In the genomic region with DNA sequence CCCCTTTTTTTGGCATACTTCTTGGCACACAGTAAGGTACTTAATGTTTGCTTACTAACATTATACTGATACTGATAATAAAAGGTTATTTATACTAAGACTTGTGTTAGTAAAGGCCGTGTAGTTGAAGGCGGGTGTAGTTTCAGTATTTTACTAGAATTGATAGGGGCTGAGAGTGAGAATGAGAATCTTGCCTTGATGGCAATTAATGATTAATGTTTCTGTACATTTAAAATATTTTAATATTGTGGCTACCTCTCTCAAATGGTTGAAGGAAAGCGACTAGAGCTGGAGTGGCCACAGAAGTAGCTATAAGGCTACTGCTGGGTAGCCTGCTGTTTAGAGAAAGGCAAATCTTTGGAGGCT, we compare ENCODE assay signal across 11 cellular contexts. TPM values are rescaled to one million over a fixed set of nuclear protein-coding genes. Genes with fewer than 3 reads are reported as not detected.
DNase-seq lines count a peak whose midpoint lies in the region; ATAC-seq and TF ChIP-seq lines count a peak whose summit lies in the region.
"Had no signal": no experiment of that assay in that cellular context is flagged by ENCODE, and none has a peak within 500 bp of the region (broad histone marks: within the 10 kb centered on the region; RNA-seq: fewer than 3 reads in every experiment).

No MANE protein-coding gene starts in this region.

- no peak for TF ChIP-seq CTCF in SK-N-SH (IDR thresholded peaks at IDR 0.05)
- TF ChIP-seq CTCF in omental fat pad (IDR thresholded peaks at IDR 0.05): no peak

- no peaks in the 10 kb centered on the region for H3K9me3 ChIP-seq in SK-N-SH

- no peaks in the 10 kb centered on the region for H4K20me1 ChIP-seq in SK-N-SH (ENCODE audit: insufficient read depth)

- CTCF ChIA-PET in SK-N-SH (lab: Yijun Ruan, JAX): interaction anchor here (0.6 kb wide), 1 partner anchor 9 kb away, joined by 3 read pairs; no protein-coding TSS in a partner anchor

- peak overlapping the region in 1 of 2 experiments; percentile 86; a peak in 1 of 4 replicates for H3K27ac ChIP-seq in SK-N-SH (ENCODE audit: low read depth in 2 of 2, low read length in 1 of 2)
- H3K27ac ChIP-seq: 22Rv1 had no signal

- no peaks in the 10 kb centered on the region for H3K9me2 ChIP-seq in SK-N-SH

- H3K27me3 Mint-ChIP-seq in activated naive CD8-positive, alpha-beta T cell treated with anti-CD3 and anti-CD28 coated beads for 36 hours: no peaks in the 10 kb centered on the region

- peaks cover 68% of the 10 kb centered on the region for H3K4me1 Mint-ChIP-seq in activated naive CD8-positive, alpha-beta T cell treated with anti-CD3 and anti-CD28 coated beads for 36 hours

- H3K79me2 ChIP-seq in SK-N-SH (ENCODE audit: insufficient read depth): peaks cover 76% of the 10 kb centered on the region

- no peaks in the 10 kb centered on the region for H3K27me3 ChIP-seq in SK-N-SH (ENCODE audit: insufficient read depth)

- peak overlapping the region; percentile 1 for H3K4me3 Mint-ChIP-seq in activated naive CD8-positive, alpha-beta T cell treated with anti-CD3 and anti-CD28 coated beads for 36 hours

- H3F3A ChIP-seq in SK-N-SH (replicated peaks; ENCODE audit: insufficient read depth): peaks cover 20% of the 10 kb centered on the region

- no peak overlapping the region for H2AFZ ChIP-seq in SK-N-SH (ENCODE audit: low read depth)

- ATAC-seq in SK-N-SH treated with all-trans-retinoic acid at 6 μM for 48 hours: no peak
- peak; percentile 14 for ATAC-seq in HG02885 (IDR thresholded peaks at IDR 0.05; ENCODE audit: poor library complexity, unreplicated experiment)
- peak; percentile 14 for ATAC-seq in stimulated activated naive CD8-positive, alpha-beta T cell treated with anti-CD3 and anti-CD28 coated beads, Interleukin-15, Interleukin-2, amounts not matched to agents 100 U/mL and 50 U/mL, for 24 hours
- no peak for ATAC-seq in GM21737 (IDR thresholded peaks at IDR 0.05; ENCODE audit: unreplicated experiment)
- no peak for ATAC-seq in omental fat pad (ENCODE audit: low FRiP score)

- no peak for DNase-seq in SK-N-SH
- DNase-seq in activated naive CD8-positive, alpha-beta T cell treated with anti-CD3 and anti-CD28 coated beads for 36 hours: no peak
- DNase-seq in stimulated activated naive CD8-positive, alpha-beta T cell treated with anti-CD3 and anti-CD28 coated beads, Interleukin-15, Interleukin-2, amounts not matched to agents 100 U/mL and 50 U/mL, for 24 hours: no peak
- no peak for DNase-seq in NOMO-1 (lab: John Stamatoyannopoulos, UW; ENCODE audit: unreplicated experiment in 2 of 2)
- DNase-seq in omental fat pad (ENCODE audit: low spot score): no peak
- DNase-seq: activated naive CD4-positive, alpha-beta T cell; foreskin melanocyte had no signal

- 90% methylated on average over 3 of the region's 3 CpGs for WGBS in SK-N-SH (ENCODE audit: low lambda C conversion rate)

- H3K36me3 Mint-ChIP-seq in activated naive CD8-positive, alpha-beta T cell treated with anti-CD3 and anti-CD28 coated beads for 36 hours: peaks cover 11% of the 10 kb centered on the region

- H3K4me2 ChIP-seq in SK-N-SH: peak overlapping the region; percentile 61

- no peak overlapping the region for H3K4me3 ChIP-seq in SK-N-SH (ENCODE audit: low read depth in 2 of 2, low read length in 1 of 2)

- peaks cover 2% of the 10 kb centered on the region for H3K9me3 Mint-ChIP-seq in activated naive CD8-positive, alpha-beta T cell treated with anti-CD3 and anti-CD28 coated beads for 36 hours

- POLR2A ChIA-PET in SK-N-SH (lab: Yijun Ruan, JAX): no interaction called here

- H3K9ac ChIP-seq in SK-N-SH: no peak overlapping the region

- no peak for TF ChIP-seq EP300 in SK-N-SH (IDR thresholded peaks at IDR 0.05; ENCODE audit: borderline replicate concordance in 1 of 2, low read depth in 1 of 2, low read length in 1 of 2)

- no peak for TF ChIP-seq RAD21 in SK-N-SH (IDR thresholded peaks at IDR 0.05; ENCODE audit: low read length)

- no peaks in the 10 kb centered on the region for H3K36me3 ChIP-seq in SK-N-SH (replicated peaks in 1 of 2; ENCODE audit: control insufficient read depth in 1 of 2, insufficient read depth in 2 of 2, low read length in 1 of 2)

- H3K4me1 ChIP-seq in SK-N-SH (ENCODE audit: control insufficient read depth in 1 of 2, insufficient read depth in 2 of 2, low read depth in 1 of 2, low read length in 1 of 2): peaks cover 7 to 39% of the 10 kb centered on the region in 2 experiments

- peak overlapping the region; percentile 83 for H3K27ac Mint-ChIP-seq in activated naive CD8-positive, alpha-beta T cell treated with anti-CD3 and anti-CD28 coated beads for 36 hours

TF ChIP-seq in SK-N-SH, 30 proteins besides CTCF, POLR2A, EP300 and RAD21:
- TF ChIP-seq, protein P1, sequence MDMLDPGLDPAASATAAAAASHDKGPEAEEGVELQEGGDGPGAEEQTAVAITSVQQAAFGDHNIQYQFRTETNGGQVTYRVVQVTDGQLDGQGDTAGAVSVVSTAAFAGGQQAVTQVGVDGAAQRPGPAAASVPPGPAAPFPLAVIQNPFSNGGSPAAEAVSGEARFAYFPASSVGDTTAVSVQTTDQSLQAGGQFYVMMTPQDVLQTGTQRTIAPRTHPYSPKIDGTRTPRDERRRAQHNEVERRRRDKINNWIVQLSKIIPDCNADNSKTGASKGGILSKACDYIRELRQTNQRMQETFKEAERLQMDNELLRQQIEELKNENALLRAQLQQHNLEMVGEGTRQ (IDR thresholded peaks at IDR 0.05; ENCODE audit: borderline replicate concordance, low read depth, low read length): no peak

TF ChIP-seq in SK-N-SH treated with all-trans-retinoic acid at 6 μM for 48 hours, 23 proteins besides CTCF, POLR2A, EP300 and RAD21:
- TF ChIP-seq ZNF70 (CRISPR knock-in tag; IDR thresholded peaks at IDR 0.05): no peak
- TF ChIP-seq, protein P2, sequence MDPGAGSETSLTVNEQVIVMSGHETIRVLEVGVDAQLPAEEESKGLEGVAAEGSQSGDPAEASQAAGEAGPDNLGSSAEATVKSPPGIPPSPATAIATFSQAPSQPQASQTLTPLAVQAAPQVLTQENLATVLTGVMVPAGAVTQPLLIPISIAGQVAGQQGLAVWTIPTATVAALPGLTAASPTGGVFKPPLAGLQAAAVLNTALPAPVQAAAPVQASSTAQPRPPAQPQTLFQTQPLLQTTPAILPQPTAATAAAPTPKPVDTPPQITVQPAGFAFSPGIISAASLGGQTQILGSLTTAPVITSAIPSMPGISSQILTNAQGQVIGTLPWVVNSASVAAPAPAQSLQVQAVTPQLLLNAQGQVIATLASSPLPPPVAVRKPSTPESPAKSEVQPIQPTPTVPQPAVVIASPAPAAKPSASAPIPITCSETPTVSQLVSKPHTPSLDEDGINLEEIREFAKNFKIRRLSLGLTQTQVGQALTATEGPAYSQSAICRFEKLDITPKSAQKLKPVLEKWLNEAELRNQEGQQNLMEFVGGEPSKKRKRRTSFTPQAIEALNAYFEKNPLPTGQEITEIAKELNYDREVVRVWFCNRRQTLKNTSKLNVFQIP (CRISPR knock-in tag; IDR thresholded peaks at IDR 0.05; ENCODE audit: borderline replicate concordance, low read depth): no peak
- TF ChIP-seq, protein P3, sequence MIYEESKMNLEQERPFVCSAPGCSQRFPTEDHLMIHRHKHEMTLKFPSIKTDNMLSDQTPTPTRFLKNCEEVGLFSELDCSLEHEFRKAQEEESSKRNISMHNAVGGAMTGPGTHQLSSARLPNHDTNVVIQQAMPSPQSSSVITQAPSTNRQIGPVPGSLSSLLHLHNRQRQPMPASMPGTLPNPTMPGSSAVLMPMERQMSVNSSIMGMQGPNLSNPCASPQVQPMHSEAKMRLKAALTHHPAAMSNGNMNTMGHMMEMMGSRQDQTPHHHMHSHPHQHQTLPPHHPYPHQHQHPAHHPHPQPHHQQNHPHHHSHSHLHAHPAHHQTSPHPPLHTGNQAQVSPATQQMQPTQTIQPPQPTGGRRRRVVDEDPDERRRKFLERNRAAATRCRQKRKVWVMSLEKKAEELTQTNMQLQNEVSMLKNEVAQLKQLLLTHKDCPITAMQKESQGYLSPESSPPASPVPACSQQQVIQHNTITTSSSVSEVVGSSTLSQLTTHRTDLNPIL (CRISPR knock-in tag; IDR thresholded peaks at IDR 0.05; ENCODE audit: low read depth): no peak
- no peak for TF ChIP-seq ZNF565 (CRISPR knock-in tag; conservative IDR thresholded peaks at IDR 0.05; ENCODE audit: low read depth)
- no peak for TF ChIP-seq TOX (CRISPR knock-in tag; IDR thresholded peaks at IDR 0.05; ENCODE audit: borderline replicate concordance)
- no peak for TF ChIP-seq ZFP30 (CRISPR knock-in tag; IDR thresholded peaks at IDR 0.05)
- TF ChIP-seq ARNTL (CRISPR knock-in tag; IDR thresholded peaks at IDR 0.05; ENCODE audit: borderline replicate concordance, low read depth): no peak
- TF ChIP-seq ZC3H10 (CRISPR knock-in tag; IDR thresholded peaks at IDR 0.05): no peak
- TF ChIP-seq ESRRG (CRISPR knock-in tag; IDR thresholded peaks at IDR 0.05): no peak
- TF ChIP-seq GLIS3 (CRISPR knock-in tag; IDR thresholded peaks at IDR 0.05): no peak
- TF ChIP-seq BACH2 (CRISPR knock-in tag; IDR thresholded peaks at IDR 0.05; ENCODE audit: borderline replicate concordance): no peak

RNA-seq across cellular contexts. Expression of a gene that starts 29.3 kb away (rescaled TPM):
- polyA plus RNA-seq in SK-N-SH (2012; rRNA removed): 4.2 and 5.6 TPM in 2 replicates
- 4.9 and 5.5 TPM in 2 replicates for polyA plus RNA-seq in SK-N-SH (2012; cell fraction: cytosol; rRNA removed)
- polyA plus RNA-seq in SK-N-SH (2012; cell fraction: nucleus; rRNA removed): 5.8 and 11.7 TPM in 2 replicates
- total RNA-seq in activated naive CD8-positive, alpha-beta T cell treated with anti-CD3 and anti-CD28 coated beads for 36 hours: 10 to 100 TPM; 35.8 to 39.1 TPM
- 10 to 100 TPM; 21.7 to 56.7 (median 34.3) TPM for total RNA-seq in omental fat pad

Comparison
In these comparisons a context has a peak if more than half of its experiments do, and no peak if none do; other contexts are left out.
1. ATAC-seq: peak in HG02885 (single experiment) and stimulated activated naive CD8-positive, alpha-beta T cell treated with anti-CD3 and anti-CD28 coated beads, Interleukin-15, Interleukin-2, amounts not matched to agents 100 U/mL and 50 U/mL, for 24 hours (single experiment); none in SK-N-SH treated with all-trans-retinoic acid at 6 μM for 48 hours (single experiment), GM21737 (single experiment) and omental fat pad (single experiment).